20 cellular contexts compared by ENCODE assay signal in genomic region chr1:197272791-197273190, GRCh38. TPM values are rescaled to one million over a fixed set of nuclear protein-coding genes. Genes with fewer than 3 reads are reported as not detected.
DNase-seq lines count a peak whose midpoint lies in the region; ATAC-seq and TF ChIP-seq lines count a peak whose summit lies in the region.
"Had no signal": no experiment of that assay in that cellular context is flagged by ENCODE, and none has a peak within 500 bp of the region (broad histone marks: within the 10 kb centered on the region; RNA-seq: fewer than 3 reads in every experiment).

No MANE protein-coding gene starts in this region.

- H3K4me3 ChIP-seq in GM23248 (no peak overlapping the region), RWPE2 (ENCODE audit: severe bottlenecking) (no peak overlapping the region), epithelial cell of esophagus (ENCODE audit: low read length) (no peak overlapping the region), left ventricle myocardium inferior (no peak overlapping the region)
- H3K4me3 ChIP-seq: BLaER1 treated with 17β-estradiol and CSF1 and Interleukin-3, amounts not matched to agents 10 nM and 100 nM; Peyer's patch; SJSA1 had no signal

- H3K27ac ChIP-seq in GM23248 (no peak overlapping the region), RWPE2 (ENCODE audit: poor library complexity, severe bottlenecking) (peak overlapping the region; percentile 35), left ventricle myocardium inferior (replicated peaks) (no peak overlapping the region)
- H3K27ac ChIP-seq: BLaER1 treated with 17β-estradiol and CSF1 and Interleukin-3, amounts not matched to agents 10 nM and 100 nM; Peyer's patch; SJSA1 had no signal

- H3K36me3 ChIP-seq in GM23248 (ENCODE audit: low read depth) (no peaks in the 10 kb centered on the region), RWPE2 (ENCODE audit: low read depth) (no peaks in the 10 kb centered on the region), left ventricle myocardium inferior (no peaks in the 10 kb centered on the region)
- H3K36me3 ChIP-seq: BLaER1 treated with 17β-estradiol and CSF1 and Interleukin-3, amounts not matched to agents 10 nM and 100 nM; Peyer's patch; SJSA1 had no signal

- H3K79me2 ChIP-seq in GM23248 (ENCODE audit: insufficient read depth), result no peaks in the 10 kb centered on the region

- ATAC-seq in RWPE2 (ENCODE audit: low read depth) (peak; percentile 73), HG03521 (IDR thresholded peaks at IDR 0.05; ENCODE audit: unreplicated experiment) (no peak), GM19397 (IDR thresholded peaks at IDR 0.05; ENCODE audit: unreplicated experiment) (no peak)
- ATAC-seq: HepG2 had no signal

- no peaks in the 10 kb centered on the region for H3K9me2 ChIP-seq in GM23248 (ENCODE audit: insufficient read depth)

- no peaks in the 10 kb centered on the region for H4K20me1 ChIP-seq in GM23248 (ENCODE audit: insufficient read depth)
- H4K20me1 ChIP-seq: BLaER1 treated with 17β-estradiol and CSF1 and Interleukin-3, amounts not matched to agents 10 nM and 100 nM had no signal

- H3K9ac ChIP-seq in GM23248, result no peak overlapping the region
- H3K9ac ChIP-seq: BLaER1 treated with 17β-estradiol and CSF1 and Interleukin-3, amounts not matched to agents 10 nM and 100 nM had no signal

- intact Hi-C loops in left ventricle myocardium inferior (cut with micrococcal nuclease), result no loop called here

- no peaks in the 10 kb centered on the region for H3F3A ChIP-seq in GM23248 (ENCODE audit: insufficient read depth)

- no peak overlapping the region for H3K4me2 ChIP-seq in GM23248 (ENCODE audit: unreplicated experiment)
- H3K4me2 ChIP-seq: BLaER1 treated with 17β-estradiol and CSF1 and Interleukin-3, amounts not matched to agents 10 nM and 100 nM had no signal

- in situ Hi-C loops in GM23248 (cut with MboI), result no loop called here

- H2AFZ ChIP-seq in GM23248, result no peak overlapping the region

- H3K4me1 ChIP-seq in GM23248 (ENCODE audit: insufficient read depth) (0 out of 2 replicates have a peak, but pooled peaks cover 7% of the 10 kb centered on the region), RWPE2 (ENCODE audit: insufficient read depth, poor library complexity, severe bottlenecking) (peaks cover 5% of the 10 kb centered on the region), left ventricle myocardium inferior (no peaks in the 10 kb centered on the region)
- H3K4me1 ChIP-seq: BLaER1 treated with 17β-estradiol and CSF1 and Interleukin-3, amounts not matched to agents 10 nM and 100 nM; Peyer's patch; SJSA1 had no signal

- H3K27me3 ChIP-seq in GM23248 (replicated peaks; ENCODE audit: insufficient read depth) (no peaks in the 10 kb centered on the region), RWPE2 (ENCODE audit: insufficient read depth, poor library complexity, severe bottlenecking) (no peaks in the 10 kb centered on the region), left ventricle myocardium inferior (ENCODE audit: low read depth) (no peaks in the 10 kb centered on the region)
- H3K27me3 ChIP-seq: BLaER1 treated with 17β-estradiol and CSF1 and Interleukin-3, amounts not matched to agents 10 nM and 100 nM; Peyer's patch; SJSA1 had no signal

- DNase-seq in GM23248, result peak; percentile 20
- DNase-seq in RWPE2 (ENCODE audit: low spot score), result no peak
- DNase-seq in epithelial cell of esophagus (ENCODE audit: low read depth), result peak; percentile 77
- no peak for DNase-seq in NCI-H82 (lab: John Stamatoyannopoulos, UW)
- DNase-seq in left ventricle myocardium inferior, result no peak
- DNase-seq: CD4-positive, alpha-beta memory T cell; H9; HFFc6; KBM-7; NCI-H1092; NCI-H1436; NCI-H187 treated with DMSO at 0.1 percent for 48 hours; NCI-H345; NCI-H524; Peyer's patch had no signal

- TF ChIP-seq CTCF in RWPE2 (IDR thresholded peaks at IDR 0.05; ENCODE audit: poor library complexity, severe bottlenecking) (no peak), epithelial cell of esophagus (IDR thresholded peaks at IDR 0.05; ENCODE audit: insufficient read depth, low read depth, low read length, missing control alignments) (no peak), left ventricle myocardium inferior (IDR thresholded peaks at IDR 0.05; ENCODE audit: borderline replicate concordance) (no peak)

- H3K9me3 ChIP-seq in GM23248 (ENCODE audit: low read depth) (no peaks in the 10 kb centered on the region), RWPE2 (ENCODE audit: severe bottlenecking) (no peaks in the 10 kb centered on the region), left ventricle myocardium inferior (replicated peaks) (no peaks in the 10 kb centered on the region)
- H3K9me3 ChIP-seq: BLaER1 treated with 17β-estradiol and CSF1 and Interleukin-3, amounts not matched to agents 10 nM and 100 nM; Peyer's patch; SJSA1 had no signal

RNA-seq across cellular contexts. Expression of gene CRB1, which starts 4.7 kb away (rescaled TPM):
- total RNA-seq in GM23248 (2014; rRNA removed; shearing (Covaris generic)), result 0.11 TPM in 1 of 2 replicates, not detected in the other
- polyA plus RNA-seq in GM23248 (2016; fragmentation: Nextera tagmentation; extraction: Ambion mirVana), result not detected in 2 replicates
- total RNA-seq in left ventricle myocardium inferior, result 0.05 TPM
- total RNA-seq: H9, HepG2, Peyer's patch had no signal

Comparison
In these comparisons a context has a peak if more than half of its experiments do, and no peak if none do; other contexts are left out.
1. DNase-seq: peak in GM23248 (single experiment) and epithelial cell of esophagus (single experiment); none in RWPE2 (single experiment), NCI-H82 (single experiment) and left ventricle myocardium inferior (single experiment).